Comparison of ENCODE assay signal across 23 cellular contexts in genomic region chr6:137877113-137877512, GRCh38. TPM values are rescaled to one million over a fixed set of nuclear protein-coding genes. Genes with fewer than 3 reads are reported as not detected.
A peak's percentile ranks its signal among the peaks of the same experiment; 100 is the strongest.
DNase-seq lines count a peak whose midpoint lies in the region; ATAC-seq and TF ChIP-seq lines count a peak whose summit lies in the region.
"Had no signal": no experiment of that assay in that cellular context is flagged by ENCODE, and none has a peak within 500 bp of the region (broad histone marks: within the 10 kb centered on the region; RNA-seq: fewer than 3 reads in every experiment).

No MANE protein-coding gene starts in this region.

- H3K4me1 ChIP-seq in DND-41 (ENCODE audit: insufficient read depth, low read length) (peaks cover 76% of the 10 kb centered on the region), neuronal stem cell (ENCODE audit: control insufficient read depth in 2 of 2, insufficient read depth in 1 of 2, low read depth in 1 of 2, low read length in 2 of 2) (peaks cover 7% of the 10 kb centered on the region in 2 donors)

- H4K8ac ChIP-seq in neuronal stem cell (ENCODE audit: low read depth, low read length): no peak overlapping the region

- no peak overlapping the region for H3K18ac ChIP-seq in neuronal stem cell (ENCODE audit: low read length)

- no peak overlapping the region for H3K9ac ChIP-seq in DND-41 (ENCODE audit: low read depth, low read length)
- no peak overlapping the region for H3K9ac ChIP-seq in neuronal stem cell (ENCODE audit: low read depth, low read length, poor library complexity)

- peak overlapping the region; percentile 69 for H3K4me3 Mint-ChIP-seq in activated naive CD4-positive, alpha-beta T cell treated with anti-CD3 and anti-CD28 coated beads, Interleukin-2, amount 50 U/mL, for 24 hours
- peak overlapping the region; percentile 54 for H3K4me3 Mint-ChIP-seq in activated naive CD8-positive, alpha-beta T cell treated with anti-CD3 and anti-CD28 coated beads for 36 hours
- peak overlapping the region; percentile 83 for H3K4me3 Mint-ChIP-seq in stimulated activated effector memory CD8-positive, alpha-beta T cell treated with anti-CD3 and anti-CD28 coated beads, Interleukin-12 subunit alpha, Interleukin-12 subunit beta, amount 100 ng/mL, for 72 hours
- no peak overlapping the region for H3K4me3 Mint-ChIP-seq in glutamatergic neuron (ENCODE audit: unreplicated experiment)
- H3K4me3 Mint-ChIP-seq: neural crest cell; stimulated activated naive B cell treated with anti-CD40 and anti-IgM and Interleukin-4, amounts not matched to agents 10 μg/mL and 1 μg/mL and 100 μg/mL, for 72 hours had no signal

- no peak for DNase-seq in activated naive CD4-positive, alpha-beta T cell (lab: John Stamatoyannopoulos, UW)
- no peak for DNase-seq in DND-41
- DNase-seq in activated naive CD8-positive, alpha-beta T cell treated with anti-CD3 and anti-CD28 coated beads for 36 hours: no peak
- DNase-seq in stimulated activated effector memory CD8-positive, alpha-beta T cell treated with anti-CD3 and anti-CD28 coated beads, Interleukin-12 subunit alpha, Interleukin-12 subunit beta, amount 100 ng/mL, for 72 hours (ENCODE audit: low spot score in 2 of 2): no peak
- no peak for DNase-seq in neuronal stem cell (ENCODE audit: low spot score)
- no peak for DNase-seq in NCI-H69 (lab: John Stamatoyannopoulos, UW)
- no peak for DNase-seq in glutamatergic neuron
- DNase-seq: activated gamma-delta T cell treated with Interleukin-2 at 50 U/mL for 16 hours; cerebellar nuclear complex; foreskin melanocyte; hippocampal formation; KG1; left ventricle myocardium inferior; MV-4-11; NCI-H1694; NCI-H2171 treated with DMSO at 0.1 percent for 48 hours; NCI-H524 treated with DMSO at 0.1 percent for 48 hours; stimulated activated naive B cell treated with anti-CD40 and anti-IgM and Interleukin-4, amounts not matched to agents 10 μg/mL and 1 μg/mL and 100 μg/mL, for 72 hours; thyroid gland had no signal

- H2BK5ac ChIP-seq in neuronal stem cell (ENCODE audit: low read length): no peak overlapping the region

- H3K27me3 ChIP-seq in DND-41 (ENCODE audit: insufficient read depth, low read length, poor library complexity) (no peaks in the 10 kb centered on the region), neuronal stem cell (ENCODE audit: control insufficient read depth in 3 of 3, insufficient read depth in 3 of 3, low read depth in 1 of 3, low read length in 3 of 3) (no peaks in the 10 kb centered on the region)
- H3K27me3 ChIP-seq: ascending aorta, thyroid gland had no signal

- H3K27me3 Mint-ChIP-seq in activated naive CD4-positive, alpha-beta T cell treated with anti-CD3 and anti-CD28 coated beads, Interleukin-2, amount 50 U/mL, for 24 hours: no peaks in the 10 kb centered on the region
- H3K27me3 Mint-ChIP-seq in activated naive CD8-positive, alpha-beta T cell treated with anti-CD3 and anti-CD28 coated beads for 36 hours: no peaks in the 10 kb centered on the region
- no peaks in the 10 kb centered on the region for H3K27me3 Mint-ChIP-seq in glutamatergic neuron (ENCODE audit: unreplicated experiment)
- H3K27me3 Mint-ChIP-seq: stimulated activated naive B cell treated with anti-CD40 and anti-IgM and Interleukin-4, amounts not matched to agents 10 μg/mL and 1 μg/mL and 100 μg/mL, for 72 hours had no signal

- H3K27ac ChIP-seq in DND-41 (ENCODE audit: low read length) (peak overlapping the region; percentile 16; the same call in 1 of the 2 replicates), neuronal stem cell (replicated peaks; ENCODE audit: low read length) (no peak overlapping the region)
- H3K27ac ChIP-seq: ascending aorta, prostate gland had no signal

- H3K14ac ChIP-seq in neuronal stem cell (ENCODE audit: low read length): no peak overlapping the region

- H2BK15ac ChIP-seq in neuronal stem cell (ENCODE audit: low read length): no peak overlapping the region

- H3K9me3 ChIP-seq in DND-41 (ENCODE audit: insufficient read depth, low read length, severe bottlenecking) (no peaks in the 10 kb centered on the region), neuronal stem cell (replicated peaks in 1 of 2; ENCODE audit: control insufficient read depth in 2 of 2, insufficient read depth in 1 of 2, low read depth in 1 of 2, low read length in 2 of 2) (no peaks in the 10 kb centered on the region)
- H3K9me3 ChIP-seq: ascending aorta, left ventricle myocardium inferior, prostate gland, thyroid gland had no signal

- no CpG with 5 or more reads among the region's 3 CpGs for WGBS in neuronal stem cell (ENCODE audit: extremely low coverage in 2 of 2, insufficient read length in 2 of 2, insufficient replicate concordance in 1 of 2), 2 donors

- peaks cover 50% of the 10 kb centered on the region for H3K36me3 Mint-ChIP-seq in activated naive CD4-positive, alpha-beta T cell treated with anti-CD3 and anti-CD28 coated beads, Interleukin-2, amount 50 U/mL, for 24 hours
- H3K36me3 Mint-ChIP-seq in activated naive CD8-positive, alpha-beta T cell treated with anti-CD3 and anti-CD28 coated beads for 36 hours: peaks cover 94% of the 10 kb centered on the region
- H3K36me3 Mint-ChIP-seq in stimulated activated effector memory CD8-positive, alpha-beta T cell treated with anti-CD3 and anti-CD28 coated beads, Interleukin-12 subunit alpha, Interleukin-12 subunit beta, amount 100 ng/mL, for 72 hours: peaks cover 100% of the 10 kb centered on the region
- no peaks in the 10 kb centered on the region for H3K36me3 Mint-ChIP-seq in glutamatergic neuron (ENCODE audit: unreplicated experiment)

- TF ChIP-seq CTCF in DND-41 (IDR thresholded peaks at IDR 0.05; ENCODE audit: borderline replicate concordance, extremely low read depth, low read length, poor library complexity, severe bottlenecking) (no peak), glutamatergic neuron (IDR thresholded peaks at IDR 0.05; ENCODE audit: partially characterized antibody, unreplicated experiment) (no peak)

- H3K79me1 ChIP-seq in neuronal stem cell (ENCODE audit: low read depth, low read length): no peaks in the 10 kb centered on the region

- H3K23ac ChIP-seq in neuronal stem cell (ENCODE audit: low read depth, low read length, poor library complexity): no peak overlapping the region

- no peak overlapping the region for H2AK5ac ChIP-seq in neuronal stem cell (ENCODE audit: low read depth, low read length)

- H2AFZ ChIP-seq in DND-41 (ENCODE audit: low read depth, low read length): no peak overlapping the region
- H2AFZ ChIP-seq in neuronal stem cell (ENCODE audit: low read length): no peak overlapping the region

- ATAC-seq in DND-41 (ENCODE audit: insufficient read depth, low read depth): no peak
- no peak for ATAC-seq in stimulated activated effector memory CD8-positive, alpha-beta T cell treated with anti-CD3 and anti-CD28 coated beads, Interleukin-12 subunit alpha, Interleukin-12 subunit beta, amount 100 ng/mL, for 72 hours
- ATAC-seq: stimulated activated naive B cell treated with anti-CD40 and anti-IgM and Interleukin-4, amounts not matched to agents 10 μg/mL and 1 μg/mL and 100 μg/mL, for 72 hours had no signal

- no peak overlapping the region for H3K4ac ChIP-seq in neuronal stem cell (ENCODE audit: low read length)

- H3K4me1 Mint-ChIP-seq in activated naive CD4-positive, alpha-beta T cell treated with anti-CD3 and anti-CD28 coated beads, Interleukin-2, amount 50 U/mL, for 24 hours: peaks cover 78% of the 10 kb centered on the region
- peaks cover 85% of the 10 kb centered on the region for H3K4me1 Mint-ChIP-seq in activated naive CD8-positive, alpha-beta T cell treated with anti-CD3 and anti-CD28 coated beads for 36 hours
- H3K4me1 Mint-ChIP-seq in stimulated activated effector memory CD8-positive, alpha-beta T cell treated with anti-CD3 and anti-CD28 coated beads, Interleukin-12 subunit alpha, Interleukin-12 subunit beta, amount 100 ng/mL, for 72 hours: peaks cover 69% of the 10 kb centered on the region
- no peaks in the 10 kb centered on the region for H3K4me1 Mint-ChIP-seq in glutamatergic neuron (ENCODE audit: low read depth, unreplicated experiment)

- no peak overlapping the region for H2BK120ac ChIP-seq in neuronal stem cell (ENCODE audit: low read depth, low read length)

- no peak overlapping the region for H3K4me2 ChIP-seq in DND-41 (ENCODE audit: insufficient read depth, low read length)
- H3K4me2 ChIP-seq in neuronal stem cell (ENCODE audit: insufficient read depth, low read length, poor library complexity, severe bottlenecking): no peak overlapping the region

- no peak overlapping the region for H2BK12ac ChIP-seq in neuronal stem cell (ENCODE audit: low read length)

- no peaks in the 10 kb centered on the region for H3K9me3 Mint-ChIP-seq in activated naive CD4-positive, alpha-beta T cell treated with anti-CD3 and anti-CD28 coated beads, Interleukin-2, amount 50 U/mL, for 24 hours
- H3K9me3 Mint-ChIP-seq in activated naive CD8-positive, alpha-beta T cell treated with anti-CD3 and anti-CD28 coated beads for 36 hours: no peaks in the 10 kb centered on the region
- H3K9me3 Mint-ChIP-seq in stimulated activated effector memory CD8-positive, alpha-beta T cell treated with anti-CD3 and anti-CD28 coated beads, Interleukin-12 subunit alpha, Interleukin-12 subunit beta, amount 100 ng/mL, for 72 hours: no peaks in the 10 kb centered on the region
- no peaks in the 10 kb centered on the region for H3K9me3 Mint-ChIP-seq in glutamatergic neuron (ENCODE audit: unreplicated experiment)
- H3K9me3 Mint-ChIP-seq: neural crest cell; stimulated activated naive B cell treated with anti-CD40 and anti-IgM and Interleukin-4, amounts not matched to agents 10 μg/mL and 1 μg/mL and 100 μg/mL, for 72 hours had no signal

- H4K91ac ChIP-seq in neuronal stem cell (ENCODE audit: low read depth, low read length, poor library complexity): no peak overlapping the region

- H3K79me2 ChIP-seq in DND-41 (ENCODE audit: insufficient read depth, low read length): peaks cover 79% of the 10 kb centered on the region

- H3K36me3 ChIP-seq in DND-41 (ENCODE audit: insufficient read depth, low read length): peaks cover 99% of the 10 kb centered on the region
- peaks cover 14 to 50% of the 10 kb centered on the region in 2 donors for H3K36me3 ChIP-seq in neuronal stem cell (replicated peaks in 1 of 2; ENCODE audit: control insufficient read depth in 2 of 2, insufficient read depth in 2 of 2, low read length in 2 of 2)

- H3K4me3 ChIP-seq in DND-41 (ENCODE audit: low read depth in 1 of 2, low read length in 2 of 2) (no peak overlapping the region), neuronal stem cell (ENCODE audit: low read length in 2 of 2) (no peak overlapping the region)
- H3K4me3 ChIP-seq: ascending aorta, left ventricle myocardium inferior, prostate gland, thyroid gland had no signal

- peaks cover 14% of the 10 kb centered on the region for H4K20me1 ChIP-seq in DND-41 (ENCODE audit: insufficient read depth, low read length)

- H3K27ac Mint-ChIP-seq in activated naive CD4-positive, alpha-beta T cell treated with anti-CD3 and anti-CD28 coated beads, Interleukin-2, amount 50 U/mL, for 24 hours: peak overlapping the region; percentile 79
- H3K27ac Mint-ChIP-seq in activated naive CD8-positive, alpha-beta T cell treated with anti-CD3 and anti-CD28 coated beads for 36 hours: peak overlapping the region; percentile 52
- peak overlapping the region; percentile 93 for H3K27ac Mint-ChIP-seq in stimulated activated effector memory CD8-positive, alpha-beta T cell treated with anti-CD3 and anti-CD28 coated beads, Interleukin-12 subunit alpha, Interleukin-12 subunit beta, amount 100 ng/mL, for 72 hours
- H3K27ac Mint-ChIP-seq in glutamatergic neuron (ENCODE audit: unreplicated experiment): no peak overlapping the region

RNA-seq across cellular contexts. Expression of gene TNFAIP3, which starts 10.1 kb away (rescaled TPM):
- total RNA-seq in activated naive CD8-positive, alpha-beta T cell treated with anti-CD3 and anti-CD28 coated beads for 36 hours: 100 to 1,000 TPM; 214 to 222 TPM
- 4.0 TPM for polyA plus RNA-seq in neuronal stem cell (2013, experiment 1 of 2)
- 4.6 TPM for polyA plus RNA-seq in neuronal stem cell (2013, experiment 2 of 2)
- 2.2 TPM for total RNA-seq in glutamatergic neuron (ENCODE audit: unreplicated experiment)

Comparison
In these comparisons a context has a peak if more than half of its experiments do, and no peak if none do; other contexts are left out.
1. RNA of gene TNFAIP3, which starts 10.1 kb away (total RNA-seq): 214 to 222 TPM in activated naive CD8-positive, alpha-beta T cell treated with anti-CD3 and anti-CD28 coated beads for 36 hours; 2.2 TPM in glutamatergic neuron (single experiment); every median in the first group is over 10 times any median in the second.